ENCODE assay signal across 8 cellular contexts in the genomic region with DNA sequence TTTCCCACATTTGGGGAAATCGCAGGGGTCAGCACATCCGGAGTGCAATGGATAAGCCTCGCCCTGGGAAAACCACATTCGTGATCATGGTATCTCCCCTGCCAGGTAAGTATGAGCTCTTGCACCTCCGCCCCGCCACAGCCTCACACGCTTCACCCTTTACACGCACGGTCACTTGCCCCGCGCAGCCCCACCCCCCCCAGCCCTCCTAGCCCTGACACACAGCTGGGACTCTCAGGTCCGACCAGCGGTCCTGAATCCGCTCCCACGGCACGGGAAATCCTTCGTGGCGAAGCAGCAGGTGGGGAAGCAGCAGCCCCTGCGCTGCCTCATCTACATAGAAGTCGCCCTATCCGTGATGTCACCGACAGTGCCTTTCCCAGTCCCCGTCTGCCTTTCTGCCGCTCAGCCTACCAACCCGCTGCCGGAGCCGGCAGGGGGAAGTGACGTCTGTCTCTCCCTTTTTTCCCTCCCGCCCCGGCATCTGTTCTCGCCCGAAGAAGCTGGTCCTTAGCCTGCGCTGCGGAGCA. TPM values are rescaled to one million over a fixed set of nuclear protein-coding genes. Genes with fewer than 3 reads are reported as not detected.
DNase-seq lines count a peak whose midpoint lies in the region; ATAC-seq and FAIRE-seq lines count a peak whose summit lies in the region.
"Not testable (repeated sequence)": the region's sequence is repeated elsewhere in the genome, so short reads cannot be mapped to it uniquely, and the experiment has no call there.

No MANE protein-coding gene starts in this region.

- not testable (repeated sequence) for H3K4me1 ChIP-seq in BLaER1; endocrine pancreas (ENCODE audit: control insufficient read depth, insufficient read depth, low read length)

- not testable (repeated sequence) for FAIRE-seq in RCC 7860 (lab: Jason Lieb, UNC)

- H3K27me3 ChIP-seq in BLaER1; endocrine pancreas (ENCODE audit: control insufficient read depth, insufficient read depth, low read length): not testable (repeated sequence)

- peak; percentile 64 for DNase-seq in RCC 7860 (ENCODE audit: low spot score)
- DNase-seq in activated T-cell treated with anti-CD3 and anti-CD28 coated beads, Interleukin-2, amount 50 U/mL, for 1 hour: peak; percentile 75
- peak; percentile 87 to 90 for DNase-seq in lung microvascular endothelial cell (ENCODE audit: low read depth in 2 of 2)
- peak; percentile 55 to 65 for DNase-seq in stimulated activated CD4-positive, alpha-beta T cell treated with anti-CD3 and anti-CD28 coated beads, Interleukin-4, amount 100 ng/mL, for 48 hours (ENCODE audit: low read depth in 2 of 2)

- H3K9ac ChIP-seq in BLaER1 (peak overlapping the region; percentile 65; the same call in 1 of the 2 replicates), endocrine pancreas (ENCODE audit: control insufficient read depth, insufficient read depth, low read length) (peak overlapping the region; percentile 60)

- not testable (repeated sequence) for H4K20me1 ChIP-seq in BLaER1

- H3K27ac ChIP-seq in BLaER1: peak overlapping the region; percentile 68; the same call in 1 of the 2 replicates

- H3K9me3 ChIP-seq in BLaER1; endocrine pancreas (ENCODE audit: control insufficient read depth, low read length): not testable (repeated sequence)

- 0 out of 2 replicates have a peak overlapping the region, but pooled peaks have one; percentile 25 for H3K4me3 ChIP-seq in BLaER1
- not testable (repeated sequence) for H3K4me3 ChIP-seq in endocrine pancreas (ENCODE audit: control insufficient read depth, insufficient read depth, low read length)

- not testable (repeated sequence) for H3K4me2 ChIP-seq in BLaER1

- H3K36me3 ChIP-seq in BLaER1; endocrine pancreas (ENCODE audit: control insufficient read depth, insufficient read depth, low read length): not testable (repeated sequence)

- ATAC-seq in GM19455 (IDR thresholded peaks at IDR 0.05; ENCODE audit: unreplicated experiment): peak; percentile 61
- ATAC-seq in HG03521 (IDR thresholded peaks at IDR 0.05; ENCODE audit: unreplicated experiment): peak; percentile 44

RNA-seq across cellular contexts. Expression of a gene that starts 31.9 kb away (rescaled TPM):
- not detected in 2 replicates for total RNA-seq in lung microvascular endothelial cell
